8 cellular contexts compared by ENCODE assay signal in the genomic region with DNA sequence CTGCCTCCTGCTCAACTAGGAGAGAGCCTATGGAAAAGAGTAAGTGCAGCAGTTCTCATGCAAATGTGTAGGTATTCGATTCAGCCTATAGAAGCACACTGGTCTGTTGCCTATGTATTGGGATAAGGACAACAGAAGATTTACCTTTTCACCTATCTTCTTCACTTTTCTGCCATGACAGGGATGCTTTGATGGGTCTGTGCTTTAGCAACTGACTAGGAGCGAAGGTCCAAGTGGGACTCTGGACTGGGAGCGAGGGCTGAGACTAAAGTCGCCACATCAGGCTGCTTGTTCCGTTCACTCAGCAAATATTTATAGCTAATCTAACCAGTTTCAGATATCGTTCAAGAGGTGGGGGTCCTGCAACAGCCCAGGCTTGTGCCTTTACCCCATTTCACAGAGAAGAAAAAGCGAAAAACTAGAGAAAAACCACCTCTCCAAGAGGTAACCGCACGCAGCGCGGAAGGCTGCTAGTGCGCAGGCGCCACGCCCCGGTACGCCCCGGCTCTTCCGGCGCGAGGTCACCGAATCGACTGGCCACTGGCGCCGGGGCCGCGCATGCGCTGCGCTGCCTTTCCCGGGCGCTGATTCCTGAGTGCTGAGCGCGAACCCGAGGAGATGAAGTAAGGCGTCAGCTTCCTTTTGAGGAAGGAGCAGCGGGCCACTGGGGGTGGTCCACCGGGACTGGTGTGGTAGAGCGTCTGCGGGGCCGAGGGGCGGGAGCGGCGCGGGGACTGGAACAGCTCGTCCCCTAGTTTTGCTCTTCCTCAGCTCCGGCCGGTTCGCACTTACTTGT.
DNase-seq lines count a peak whose midpoint lies in the region; ATAC-seq lines count a peak whose summit lies in the region.

A gene with protein sequence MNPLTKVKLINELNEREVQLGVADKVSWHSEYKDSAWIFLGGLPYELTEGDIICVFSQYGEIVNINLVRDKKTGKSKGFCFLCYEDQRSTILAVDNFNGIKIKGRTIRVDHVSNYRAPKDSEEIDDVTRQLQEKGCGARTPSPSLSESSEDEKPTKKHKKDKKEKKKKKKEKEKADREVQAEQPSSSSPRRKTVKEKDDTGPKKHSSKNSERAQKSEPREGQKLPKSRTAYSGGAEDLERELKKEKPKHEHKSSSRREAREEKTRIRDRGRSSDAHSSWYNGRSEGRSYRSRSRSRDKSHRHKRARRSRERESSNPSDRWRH (plus strand): TSS at position 573 of the 796 bp plus-strand sequence. CDS start 46 bp downstream, at position 619.

- peak; percentile 96 for DNase-seq in AG08395 (ENCODE audit: low spot score)
- DNase-seq in NCI-H2196 treated with DMSO at 0.1 percent for 48 hours (lab: John Stamatoyannopoulos, UW; ENCODE audit: unreplicated experiment) = peak; percentile 45
- DNase-seq in activated CD4-positive, CD25-positive, alpha-beta regulatory T cell (lab: John Stamatoyannopoulos, UW) = peak; percentile 21 to 51 (median 36)
- peak in 58 of 61 donors; percentile 2 to 81 (median 48) for DNase-seq in caudate nucleus (lab: John Stamatoyannopoulos, UW)
- peak; percentile 57 for DNase-seq in iris pigment epithelial cell (ENCODE audit: low read depth)
- DNase-seq in stimulated activated CD4-positive, alpha-beta T cell treated with anti-CD3 and anti-CD28 coated beads, Interleukin-12 subunit alpha, Interleukin-12 subunit beta, amount 100 ng/mL, for 4 hours = peak; percentile 65

- H3K27ac ChIP-seq in caudate nucleus (ENCODE audit: low read depth, low read length) = peak within 1 kb of the TSS; percentile 83

- ATAC-seq in GM18870 (IDR thresholded peaks at IDR 0.05; ENCODE audit: unreplicated experiment) (peak; percentile 77), HG03108 (IDR thresholded peaks at IDR 0.05; ENCODE audit: unreplicated experiment) (peak; percentile 96)

Comparison
In these comparisons a context has a peak if more than half of its experiments do, and no peak if none do; other contexts are left out.
1. Peak in every context shown above with its lines: DNase-seq, ATAC-seq and H3K27ac ChIP-seq.
2. DNase-seq: peak in every context shown above with its lines; median percentile 96 in AG08395; 65 in stimulated activated CD4-positive, alpha-beta T cell treated with anti-CD3 and anti-CD28 coated beads, Interleukin-12 subunit alpha, Interleukin-12 subunit beta, amount 100 ng/mL, for 4 hours; 57 in iris pigment epithelial cell; 48 in caudate nucleus; 45 in NCI-H2196 treated with DMSO at 0.1 percent for 48 hours; 36 in activated CD4-positive, CD25-positive, alpha-beta regulatory T cell.